Comparison of ENCODE assay signal across 19 cellular contexts in genomic region chr15:34682673-34683072, GRCh38.
DNase-seq lines count a peak whose midpoint lies in the region; ATAC-seq, FAIRE-seq and TF ChIP-seq lines count a peak whose summit lies in the region.
"Had no signal": no experiment of that assay in that cellular context is flagged by ENCODE, and none has a peak within 500 bp of the region (broad histone marks: within the 10 kb centered on the region; RNA-seq: fewer than 3 reads in every experiment).

No MANE protein-coding gene starts in this region.

- intact Hi-C loops in PC-3 (cut with micrococcal nuclease), result no loop called here
- intact Hi-C loops in endothelial cell of umbilical vein (cut with micrococcal nuclease), result loop anchor here (2.0 to 5.0 kb wide), 2 partner anchors 18 to 55 kb away; no protein-coding TSS in a partner anchor
- intact Hi-C loops in left lung (cut with DNase I), result no loop called here

- H2AFZ ChIP-seq in PC-3 (ENCODE audit: low read length), result no peak overlapping the region
- peak overlapping the region; percentile 78 for H2AFZ ChIP-seq in endothelial cell of umbilical vein (ENCODE audit: low read depth, low read length)

- no peaks in the 10 kb centered on the region for H3K9me1 ChIP-seq in endothelial cell of umbilical vein (replicated peaks; ENCODE audit: control insufficient read depth, extremely low read depth, insufficient read depth, low read length)

- peak; percentile 75 for DNase-seq in EL
- DNase-seq in PC-3, result peak; percentile 62
- DNase-seq in endothelial cell of umbilical vein (ENCODE audit: low read depth, low spot score), result peak; percentile 74
- peak; percentile 76 for DNase-seq in non-pigmented ciliary epithelial cell (ENCODE audit: low read depth)
- DNase-seq in iPS-NIHi11 (ENCODE audit: low spot score), result no peak
- DNase-seq in T-helper 17 cell, result no peak
- DNase-seq in left lung, result no peak
- DNase-seq: activated CD4-positive, CD25-positive, alpha-beta regulatory T cell treated with anti-CD3 and anti-CD28 coated beads, Interleukin-2, amount 50 U/mL, for 72 hours; amygdala; DMS 273 treated with DMSO at 0.1 percent for 48 hours; hypothalamus; NCI-H1105; right lobe of liver; Right ventricle myocardium superior; stimulated activated CD4-positive, alpha-beta T cell treated with anti-CD3 and anti-CD28 coated beads, Interleukin-4, amount 100 ng/mL, for 1 hour had no signal

- no peak overlapping the region for H3K4me3 ChIP-seq in PC-3 (ENCODE audit: low read length)
- no peak overlapping the region for H3K4me3 ChIP-seq in endothelial cell of umbilical vein (replicated peaks in 1 of 3; ENCODE audit: insufficient read depth in 1 of 3, low read depth in 1 of 3, low read length in 3 of 3)
- no peak overlapping the region for H3K4me3 ChIP-seq in left lung
- H3K4me3 ChIP-seq: coronary artery, right lobe of liver, suprapubic skin had no signal

- H3F3A ChIP-seq in PC-3 (ENCODE audit: low read length, unreplicated experiment), result no peaks in the 10 kb centered on the region

- CTCF ChIA-PET in PC-3 (lab: Charles Lee) (no interaction called here), endothelial cell of umbilical vein (lab: Charles Lee) (interaction anchor here (1.0 to 1.4 kb wide), 4 partner anchors 11 to 61 kb away, joined by 3 to 9 read pairs (median 4); no protein-coding TSS in a partner anchor)

- no peak overlapping the region for H3K27ac Mint-ChIP-seq in T-helper 17 cell

- H3K9ac ChIP-seq in PC-3 (ENCODE audit: low read length) (no peak overlapping the region), endothelial cell of umbilical vein (replicated peaks; ENCODE audit: extremely low read depth, insufficient read depth, low read length) (no peak overlapping the region)

- no peaks in the 10 kb centered on the region for H3K36me3 Mint-ChIP-seq in T-helper 17 cell (ENCODE audit: low read depth)

- no peaks in the 10 kb centered on the region for H3K4me1 Mint-ChIP-seq in T-helper 17 cell

- BruUV-seq in PC-3 (replicated peaks; lab: Mats Ljungman, UMichigan), result no TSS peak
- no TSS peak for BruUV-seq in endothelial cell of umbilical vein (replicated peaks; lab: Mats Ljungman, UMichigan)

- no peak overlapping the region for H3K27ac ChIP-seq in PC-3 (ENCODE audit: low read length)
- peak overlapping the region; percentile 69 for H3K27ac ChIP-seq in endothelial cell of umbilical vein (ENCODE audit: insufficient read depth, low read depth, low read length)
- H3K27ac ChIP-seq in left lung, result no peak overlapping the region
- H3K27ac ChIP-seq: coronary artery, neutrophil, right lobe of liver, suprapubic skin had no signal

- H3K4me3 Mint-ChIP-seq in T-helper 17 cell, result no peak overlapping the region

- peak overlapping the region; percentile 29; the same call in 1 of the 2 replicates for H3K4me2 ChIP-seq in PC-3 (ENCODE audit: low read length)
- peak overlapping the region; percentile 59 for H3K4me2 ChIP-seq in endothelial cell of umbilical vein (ENCODE audit: insufficient read depth, low read length)

- H3K27me3 Mint-ChIP-seq in T-helper 17 cell, result peaks cover 13% of the 10 kb centered on the region

- 0 out of 2 replicates have a peak, but pooled peaks cover 3% of the 10 kb centered on the region for H3K9me3 ChIP-seq in PC-3 (ENCODE audit: low read length)
- no peaks in the 10 kb centered on the region for H3K9me3 ChIP-seq in endothelial cell of umbilical vein (replicated peaks; ENCODE audit: control insufficient read depth, insufficient read depth, low read length)
- H3K9me3 ChIP-seq in T-helper 17 cell (ENCODE audit: control insufficient read depth, low read length, poor library complexity, severe bottlenecking), result no peaks in the 10 kb centered on the region
- no peaks in the 10 kb centered on the region for H3K9me3 ChIP-seq in left lung
- H3K9me3 ChIP-seq: neutrophil, right lobe of liver, suprapubic skin had no signal

- H3K36me3 ChIP-seq in PC-3 (ENCODE audit: low read depth, low read length) (no peaks in the 10 kb centered on the region), endothelial cell of umbilical vein (ENCODE audit: control insufficient read depth in 2 of 2, extremely low read depth in 1 of 2, insufficient read depth in 2 of 2, low read length in 2 of 2) (no peaks in the 10 kb centered on the region), left lung (no peaks in the 10 kb centered on the region)
- H3K36me3 ChIP-seq: neutrophil, right lobe of liver, suprapubic skin had no signal

- TF ChIP-seq CTCF in PC-3 (conservative IDR thresholded peaks at IDR 0.05; ENCODE audit: low read depth, low read length) (no peak), endothelial cell of umbilical vein (IDR thresholded peaks at IDR 0.05; ENCODE audit: extremely low read depth in 1 of 2, insufficient read depth in 1 of 2, low read depth in 1 of 2, low read length in 2 of 2) (no peak), left lung (IDR thresholded peaks at IDR 0.05) (no peak)

- H3K9me2 ChIP-seq in PC-3 (replicated peaks; ENCODE audit: low read length), result no peaks in the 10 kb centered on the region

- peak; percentile 87 for FAIRE-seq in endothelial cell of umbilical vein (lab: Jason Lieb, UNC)

- peaks cover 7% of the 10 kb centered on the region for H3K4me1 ChIP-seq in PC-3 (ENCODE audit: insufficient read depth, low read length)
- peaks cover 12% of the 10 kb centered on the region for H3K4me1 ChIP-seq in endothelial cell of umbilical vein (ENCODE audit: control insufficient read depth, extremely low read depth, insufficient read depth, low read length)
- H3K4me1 ChIP-seq in left lung, result no peaks in the 10 kb centered on the region
- H3K4me1 ChIP-seq: right lobe of liver, suprapubic skin had no signal

- POLR2A ChIA-PET in PC-3 (lab: Charles Lee; ENCODE audit: unreplicated experiment) (no interaction called here), endothelial cell of umbilical vein (lab: Charles Lee) (no interaction called here)

- peaks cover 22% of the 10 kb centered on the region for H3K27me3 ChIP-seq in PC-3 (ENCODE audit: low read length)
- no peaks in the 10 kb centered on the region for H3K27me3 ChIP-seq in endothelial cell of umbilical vein (ENCODE audit: control insufficient read depth in 2 of 2, insufficient read depth in 2 of 2, low read length in 2 of 2)
- H3K27me3 ChIP-seq in left lung, result no peaks in the 10 kb centered on the region
- H3K27me3 ChIP-seq: neutrophil, right lobe of liver, suprapubic skin had no signal

- no peaks in the 10 kb centered on the region for H3K79me2 ChIP-seq in PC-3 (ENCODE audit: low read length)
- H3K79me2 ChIP-seq in endothelial cell of umbilical vein (ENCODE audit: control insufficient read depth, insufficient read depth, low read length), result no peaks in the 10 kb centered on the region

- dilution Hi-C loops in endothelial cell of umbilical vein (cut with MboI; ENCODE audit: extremely low pct_ligation_motif_present, low sequenced_read_pairs), result no loop called here

- H4K20me1 ChIP-seq in PC-3 (ENCODE audit: low read length) (no peaks in the 10 kb centered on the region), endothelial cell of umbilical vein (replicated peaks; ENCODE audit: control insufficient read depth, extremely low read depth, insufficient read depth, low read length) (no peaks in the 10 kb centered on the region)

- TF ChIP-seq POLR2A in endothelial cell of umbilical vein (IDR thresholded peaks at IDR 0.05; ENCODE audit: low read depth, low read length), result no peak

- no peak; the same call in 1 of the 2 replicates for ATAC-seq in PC-3
- no peak for ATAC-seq in T-helper 17 cell
- ATAC-seq in HG02852 (IDR thresholded peaks at IDR 0.05; ENCODE audit: unreplicated experiment), result no peak
- ATAC-seq in left lung, result no peak
- ATAC-seq: right lobe of liver had no signal

TF ChIP-seq in endothelial cell of umbilical vein, 7 proteins besides CTCF, POLR2A, EP300 and RAD21:
- peak; percentile 73 for TF ChIP-seq GATA2 (IDR thresholded peaks at IDR 0.05; ENCODE audit: insufficient read depth, insufficient read length, low read depth, low read length)
- TF ChIP-seq MYC (IDR thresholded peaks at IDR 0.05; ENCODE audit: low read depth, low read length), result no peak
- TF ChIP-seq JUN (IDR thresholded peaks at IDR 0.05; ENCODE audit: borderline replicate concordance, insufficient read depth, insufficient read length, low read depth), result peak; percentile 74
- peak; percentile 97 for TF ChIP-seq FOS (IDR thresholded peaks at IDR 0.05; ENCODE audit: borderline replicate concordance, insufficient read depth, low read length)
- TF ChIP-seq MAX (IDR thresholded peaks at IDR 0.05; ENCODE audit: insufficient read depth, insufficient read length), result no peak
- TF ChIP-seq POLR2AphosphoS5 (IDR thresholded peaks at IDR 0.05; ENCODE audit: insufficient read depth, low read depth, low read length), result peak; percentile 42
- no peak for TF ChIP-seq EZH2 (IDR thresholded peaks at IDR 0.05; ENCODE audit: borderline replicate concordance, low read depth, low read length, severe bottlenecking)

Comparison
In these comparisons a context has a peak if more than half of its experiments do, and no peak if none do; other contexts are left out.
1. DNase-seq: peak in EL (single experiment), PC-3 (single experiment), endothelial cell of umbilical vein (single experiment) and non-pigmented ciliary epithelial cell (single experiment); none in iPS-NIHi11 (single experiment), T-helper 17 cell (0 of 3) and left lung (0 of 2).